Comparison of ENCODE assay signal across 12 cellular contexts in genomic region chr1:229972600-229973296, GRCh38.
DNase-seq lines count a peak whose midpoint lies in the region; ATAC-seq and TF ChIP-seq lines count a peak whose summit lies in the region.
"Had no signal": no experiment of that assay in that cellular context is flagged by ENCODE, and none has a peak within 500 bp of the region (broad histone marks: within the 10 kb centered on the region; RNA-seq: fewer than 3 reads in every experiment).

No MANE protein-coding gene starts in this region.

- H3K27ac ChIP-seq in C4-2B, result no peak overlapping the region

- peak; percentile 10 for DNase-seq in GM20000 (ENCODE audit: low spot score)
- DNase-seq in astrocyte of the cerebellum (ENCODE audit: low read depth), result no peak
- peak in 1 of 2 donors; percentile 15 for DNase-seq in left colon
- DNase-seq in GF-D8 (lab: John Stamatoyannopoulos, UW), result no peak
- no peak for DNase-seq in DMS114 treated with DMSO at 0.1 percent for 48 hours (lab: John Stamatoyannopoulos, UW; ENCODE audit: unreplicated experiment)
- no peak for DNase-seq in HEK293T (ENCODE audit: extremely low spot score)
- DNase-seq in NCI-H2171 treated with DMSO at 0.1 percent for 48 hours (lab: John Stamatoyannopoulos, UW), result no peak
- DNase-seq: activated CD8-positive, alpha-beta memory T cell treated with anti-CD3 and anti-CD28 coated beads, Interleukin-2, amount 50 U/mL, for 4 hours; DMS53; KG1; NCI-H345 had no signal

- CTCF ChIA-PET in HEK293T (lab: Yijun Ruan, JAX), result no interaction called here

- intact Hi-C loops in left colon (cut with DNase I, micrococcal nuclease), result no loop called here

- peak; percentile 32 for TF ChIP-seq CTCF in C4-2B (conservative IDR thresholded peaks at IDR 0.05)
- TF ChIP-seq CTCF in GM20000 (IDR thresholded peaks at IDR 0.05; ENCODE audit: extremely low read depth, missing control alignments), result no peak
- TF ChIP-seq CTCF in astrocyte of the cerebellum (IDR thresholded peaks at IDR 0.05; ENCODE audit: low read depth, low read length, missing control alignments), result peak; percentile 12

- peak; percentile 81 for ATAC-seq in left colon

- POLR2A ChIA-PET in HEK293T (lab: Yijun Ruan, JAX), result no interaction called here

- H3K4me3 ChIP-seq in astrocyte of the cerebellum (ENCODE audit: low read depth, low read length), result no peak overlapping the region

- in situ Hi-C loops in astrocyte of the cerebellum (cut with HindIII; ENCODE audit: low sequenced_read_pairs), result no loop called here

TF ChIP-seq in HEK293T, 16 proteins besides CTCF, POLR2A, EP300 and RAD21:
- no peak for TF ChIP-seq SUZ12 (IDR thresholded peaks at IDR 0.05)
- TF ChIP-seq FOXM1 (IDR thresholded peaks at IDR 0.05; ENCODE audit: borderline replicate concordance), result no peak
- TF ChIP-seq BHLHE40 (IDR thresholded peaks at IDR 0.05; ENCODE audit: borderline replicate concordance), result no peak
- no peak for TF ChIP-seq FOXK2 (IDR thresholded peaks at IDR 0.05)
- TF ChIP-seq TARDBP (IDR thresholded peaks at IDR 0.05), result no peak
- TF ChIP-seq LEF1 (IDR thresholded peaks at IDR 0.05; ENCODE audit: borderline replicate concordance), result no peak
- TF ChIP-seq L3MBTL2 (conservative IDR thresholded peaks at IDR 0.05), result no peak
- TF ChIP-seq FOXA1 (IDR thresholded peaks at IDR 0.05), result no peak
- no peak for TF ChIP-seq ELF4 (IDR thresholded peaks at IDR 0.05)
- TF ChIP-seq PKNOX1 (IDR thresholded peaks at IDR 0.05), result no peak
- TF ChIP-seq NFRKB (IDR thresholded peaks at IDR 0.05), result no peak
- no peak for TF ChIP-seq CTBP1 (IDR thresholded peaks at IDR 0.05; ENCODE audit: borderline replicate concordance)
- no peak for TF ChIP-seq HDGF (IDR thresholded peaks at IDR 0.05; ENCODE audit: borderline replicate concordance)
- no peak for TF ChIP-seq ZNF384 (IDR thresholded peaks at IDR 0.05)
- no peak for TF ChIP-seq SP1 (IDR thresholded peaks at IDR 0.05)
- TF ChIP-seq ARNT (IDR thresholded peaks at IDR 0.05), result no peak
